ENCODE assay signal across 27 cellular contexts in genomic region chr2:32291746-32292145, GRCh38. TPM values are rescaled to one million over a fixed set of nuclear protein-coding genes. Genes with fewer than 3 reads are reported as not detected.
A peak's percentile ranks its signal among the peaks of the same experiment; 100 is the strongest.
DNase-seq lines count a peak whose midpoint lies in the region; ATAC-seq and TF ChIP-seq lines count a peak whose summit lies in the region.
"Had no signal": no experiment of that assay in that cellular context is flagged by ENCODE, and none has a peak within 500 bp of the region (broad histone marks: within the 10 kb centered on the region; RNA-seq: fewer than 3 reads in every experiment).

No MANE protein-coding gene starts in this region.

- H3K4me3 ChIP-seq in IMR-90 (ENCODE audit: insufficient read depth, low read depth, low read length) = no peak overlapping the region

- CTCF ChIA-PET in IMR-90 (lab: Yijun Ruan, JAX) = no interaction called here

- no peak overlapping the region for H2BK120ac ChIP-seq in IMR-90 (ENCODE audit: low read depth, low read length)

- no peak overlapping the region for H4K91ac ChIP-seq in IMR-90 (ENCODE audit: insufficient read depth, low read depth, low read length)

- no peaks in the 10 kb centered on the region for H3K27me3 Mint-ChIP-seq in chondrocyte (ENCODE audit: low read depth)
- H3K27me3 Mint-ChIP-seq in T-helper 2 cell treated with Interferon-gamma antibody and Interleukin-4, amounts not matched to agents 5 μg/mL and 100 μg/mL, for 36 hours (ENCODE audit: low read depth) = no peaks in the 10 kb centered on the region
- H3K27me3 Mint-ChIP-seq: CD8-positive, alpha-beta memory T cell had no signal

- H2BK15ac ChIP-seq in IMR-90 (ENCODE audit: low read depth, low read length) = no peak overlapping the region

- dilution Hi-C loops in IMR-90 (cut with HindIII; ENCODE audit: low sequenced_read_pairs, unreplicated experiment) = no loop called here

- BruUV-seq in IMR-90 (replicated peaks; lab: Mats Ljungman, UMichigan) = no TSS peak

- H3K9me3 Mint-ChIP-seq in chondrocyte (ENCODE audit: low read depth) = no peaks in the 10 kb centered on the region
- no peaks in the 10 kb centered on the region for H3K9me3 Mint-ChIP-seq in T-helper 2 cell treated with Interferon-gamma antibody and Interleukin-4, amounts not matched to agents 5 μg/mL and 100 μg/mL, for 36 hours
- H3K9me3 Mint-ChIP-seq: CD8-positive, alpha-beta memory T cell had no signal

- H4K8ac ChIP-seq in IMR-90 (ENCODE audit: low read depth in 2 of 2, low read length in 2 of 2) = no peak overlapping the region

- H3K4ac ChIP-seq in IMR-90 (ENCODE audit: low read depth, low read length) = no peak overlapping the region

- H2BK20ac ChIP-seq in IMR-90 (ENCODE audit: low read depth, low read length) = no peak overlapping the region

- H3K79me1 ChIP-seq in IMR-90 (ENCODE audit: low read depth in 1 of 2, low read length in 2 of 2) = peaks cover 22 to 27% of the 10 kb centered on the region in 2 experiments

- intact Hi-C loops in IMR-90 (cut with micrococcal nuclease) = no loop called here

- no peaks in the 10 kb centered on the region for H3K27me3 ChIP-seq in IMR-90 (ENCODE audit: control insufficient read depth, insufficient read depth, low read length)

- ATAC-seq in IMR-90 (ENCODE audit: low read depth) = no peak
- ATAC-seq in left lobe of liver = peak; percentile 47
- ATAC-seq: HCT116 had no signal

- H2BK5ac ChIP-seq in IMR-90 (ENCODE audit: low read depth, low read length, poor library complexity, severe bottlenecking) = peak overlapping the region; percentile 35

- no peak for TF ChIP-seq RAD21 in IMR-90 (IDR thresholded peaks at IDR 0.05; ENCODE audit: low read length)

- H3K4me1 ChIP-seq in IMR-90 (ENCODE audit: control insufficient read depth, insufficient read depth, low read length) = peaks cover 5% of the 10 kb centered on the region; the same call in 1 of the 2 replicates

- 100% methylated on average over 1 of the region's 2 CpGs; no CpG with 5 or more reads in 1 of the 2 experiments for WGBS in IMR-90 (ENCODE audit: extremely low coverage in 2 of 2, insufficient read length in 1 of 2), 2 experiments

- no peak overlapping the region for H4K5ac ChIP-seq in IMR-90 (ENCODE audit: low read depth, low read length)

- no peak overlapping the region for H3K4me2 ChIP-seq in IMR-90 (ENCODE audit: low read depth, low read length)

- no peaks in the 10 kb centered on the region; the same call in 1 of the 2 replicates for H4K20me1 ChIP-seq in IMR-90 (ENCODE audit: insufficient read depth, low read length)

- no peak overlapping the region for H2AFZ ChIP-seq in IMR-90 (replicated peaks; ENCODE audit: low read length, poor library complexity)

- H3K9me1 ChIP-seq in IMR-90 (ENCODE audit: insufficient read depth, low read length) = peaks cover 3% of the 10 kb centered on the region

- H3K56ac ChIP-seq in IMR-90 (ENCODE audit: extremely low read depth, insufficient read depth, low read length) = no peak overlapping the region

- peak overlapping the region; percentile 42 for H3K27ac Mint-ChIP-seq in chondrocyte (ENCODE audit: unreplicated experiment)
- H3K27ac Mint-ChIP-seq in T-helper 2 cell treated with Interferon-gamma antibody and Interleukin-4, amounts not matched to agents 5 μg/mL and 100 μg/mL, for 36 hours = no peak overlapping the region
- H3K27ac Mint-ChIP-seq: CD8-positive, alpha-beta memory T cell had no signal

- no peak overlapping the region for H2AK5ac ChIP-seq in IMR-90 (ENCODE audit: low read depth, low read length)

- no peak overlapping the region for H3K9ac ChIP-seq in IMR-90 (ENCODE audit: low read depth, low read length)

- no peak overlapping the region for H3K14ac ChIP-seq in IMR-90 (replicated peaks; ENCODE audit: low read depth, low read length)

- peaks cover 12% of the 10 kb centered on the region for H3K36me3 Mint-ChIP-seq in chondrocyte (ENCODE audit: low read depth)
- H3K36me3 Mint-ChIP-seq in T-helper 2 cell treated with Interferon-gamma antibody and Interleukin-4, amounts not matched to agents 5 μg/mL and 100 μg/mL, for 36 hours (ENCODE audit: low read depth) = peaks cover 34% of the 10 kb centered on the region

- POLR2A ChIA-PET in IMR-90 (lab: Charles Lee; ENCODE audit: unreplicated experiment) = no interaction called here

- peaks cover 7% of the 10 kb centered on the region; the same call in 1 of the 2 replicates for H3K36me3 ChIP-seq in IMR-90 (ENCODE audit: control insufficient read depth, insufficient read depth, low read length)

- TF ChIP-seq POLR2A in IMR-90 (IDR thresholded peaks at IDR 0.05; ENCODE audit: low read depth, low read length) = no peak

- DNase-seq in NCI-H2196 (lab: John Stamatoyannopoulos, UW; ENCODE audit: unreplicated experiment) (peak; percentile 24), NCI-H2196 treated with DMSO at 0.1 percent for 48 hours (lab: John Stamatoyannopoulos, UW; ENCODE audit: unreplicated experiment) (no peak), IMR-90 (no peak), chondrocyte (ENCODE audit: low spot score) (no peak), left lobe of liver (ENCODE audit: low spot score) (no peak)
- DNase-seq in T-helper 2 cell treated with Interferon-gamma antibody and Interleukin-4, amounts not matched to agents 5 μg/mL and 100 μg/mL, for 36 hours (ENCODE audit: low spot score) = no peak
- no peak for DNase-seq in effector CD8-positive, alpha-beta T cell (lab: John Stamatoyannopoulos, UW)
- DNase-seq in stimulated activated CD4-positive, alpha-beta T cell treated with anti-CD3 and anti-CD28 coated beads, Interleukin-4, amount 100 ng/mL, for 24 hours = no peak
- DNase-seq: 8988T; AML-193; C1 segment of cervical spinal cord; CD8-positive, alpha-beta memory T cell; DMS79; KG1; NCI-H1105 treated with DMSO at 0.1 percent for 48 hours; NCI-H1694; NCI-H2081; NCI-H2171; NCI-H446; NCI-H526; Right ventricle myocardium superior had no signal

- in situ Hi-C loops in IMR-90 (cut with MboI; ENCODE audit: low sequenced_read_pairs) = no loop called here

- no peak for TF ChIP-seq CTCF in IMR-90 (conservative IDR thresholded peaks at IDR 0.05; ENCODE audit: low read depth, low read length)
- no peak for TF ChIP-seq CTCF in chondrocyte (IDR thresholded peaks at IDR 0.05)

- no peak overlapping the region for H2AK9ac ChIP-seq in IMR-90 (replicated peaks; ENCODE audit: low read depth, low read length, poor library complexity)

- H3K23ac ChIP-seq in IMR-90 (ENCODE audit: low read depth, low read length) = no peak overlapping the region

- no peak overlapping the region for H3K4me3 Mint-ChIP-seq in chondrocyte (ENCODE audit: unreplicated experiment)
- H3K4me3 Mint-ChIP-seq in T-helper 2 cell treated with Interferon-gamma antibody and Interleukin-4, amounts not matched to agents 5 μg/mL and 100 μg/mL, for 36 hours = no peak overlapping the region
- H3K4me3 Mint-ChIP-seq: CD8-positive, alpha-beta memory T cell had no signal

- no peak overlapping the region for H3K27ac ChIP-seq in IMR-90 (ENCODE audit: insufficient read depth, low read length)
- H3K27ac ChIP-seq: HL-60 had no signal

- H3K18ac ChIP-seq in IMR-90 (ENCODE audit: low read depth, low read length) = no peak overlapping the region

- H3K4me1 Mint-ChIP-seq in chondrocyte (ENCODE audit: low read depth) = peaks cover 33% of the 10 kb centered on the region
- peaks cover 14% of the 10 kb centered on the region for H3K4me1 Mint-ChIP-seq in T-helper 2 cell treated with Interferon-gamma antibody and Interleukin-4, amounts not matched to agents 5 μg/mL and 100 μg/mL, for 36 hours (ENCODE audit: low read depth)

- H3K9me3 ChIP-seq in IMR-90 (ENCODE audit: control insufficient read depth, insufficient read depth, low read length) = no peaks in the 10 kb centered on the region

TF ChIP-seq in IMR-90, 13 proteins besides CTCF, POLR2A, EP300 and RAD21 (continues in another document):
- TF ChIP-seq CHD1 (IDR thresholded peaks at IDR 0.05; ENCODE audit: low read depth, low read length) (no peak), RCOR1 (IDR thresholded peaks at IDR 0.05; ENCODE audit: insufficient replicate concordance, low read length) (no peak), CEBPB (IDR thresholded peaks at IDR 0.05; ENCODE audit: low read depth, low read length) (no peak), NFE2L2 (IDR thresholded peaks at IDR 0.05; ENCODE audit: low read depth, low read length) (no peak), BHLHE40 (IDR thresholded peaks at IDR 0.05; ENCODE audit: low read depth, low read length) (no peak), ELK1 (IDR thresholded peaks at IDR 0.05; ENCODE audit: borderline replicate concordance, low read depth, low read length) (no peak), USF2 (IDR thresholded peaks at IDR 0.05; ENCODE audit: low read depth, low read length) (no peak), RFX5 (IDR thresholded peaks at IDR 0.05; ENCODE audit: low read depth, low read length) (no peak), SMC3 (IDR thresholded peaks at IDR 0.05; ENCODE audit: low read depth, low read length) (no peak), MAFK (IDR thresholded peaks at IDR 0.05; ENCODE audit: low read depth, low read length) (no peak), MAZ (IDR thresholded peaks at IDR 0.05; ENCODE audit: borderline replicate concordance, low read depth, low read length) (no peak)

RNA-seq across cellular contexts. Expression of gene YIPF4, which starts 14.0 kb away (rescaled TPM):
- total RNA-seq in IMR-90 (2012; rRNA removed) = 3.6 and 15.8 TPM in 2 replicates
- polyA plus RNA-seq in IMR-90 (2012; rRNA removed) = 4.1 and 6.8 TPM in 2 replicates
- polyA plus RNA-seq in IMR-90 (2012; cell fraction: cytosol; rRNA removed) = 0.77 and 1.0 TPM in 2 replicates
- 0.65 and 2.0 TPM in 2 replicates for polyA plus RNA-seq in IMR-90 (2012; cell fraction: nucleus; rRNA removed; ENCODE audit: low replicate concordance)
- total RNA-seq in chondrocyte = 49.4 to 59.4 TPM (median 56.5 TPM) in 3 replicates
- total RNA-seq in left lobe of liver = 36.6 TPM

RNA-seq across cellular contexts. Expression of gene NLRC4, which starts 27.1 kb away (rescaled TPM):
- not detected in 2 replicates for total RNA-seq in IMR-90 (2012; rRNA removed)
- polyA plus RNA-seq in IMR-90 (2012; rRNA removed) = not detected in 2 replicates
- polyA plus RNA-seq in IMR-90 (2012; cell fraction: cytosol; rRNA removed) = not detected in 2 replicates
- not detected in 2 replicates for polyA plus RNA-seq in IMR-90 (2012; cell fraction: nucleus; rRNA removed; ENCODE audit: low replicate concordance)
- not detected in 3 replicates for total RNA-seq in chondrocyte
- total RNA-seq in left lobe of liver = 0.70 TPM
- total RNA-seq: H1, HT-29, RPMI7951 had no signal
- polyA plus RNA-seq: AG04450; CD8-positive, alpha-beta memory T cell; H1 had no signal
